Comparison of ENCODE assay signal across 18 cellular contexts in genomic region chr13:58542530-58542929, GRCh38.
DNase-seq lines count a peak whose midpoint lies in the region.
"Had no signal": no experiment of that assay in that cellular context is flagged by ENCODE, and none has a peak within 500 bp of the region (broad histone marks: within the 10 kb centered on the region; RNA-seq: fewer than 3 reads in every experiment).

No MANE protein-coding gene starts in this region.

- no peak overlapping the region for H3K27ac ChIP-seq in substantia nigra (ENCODE audit: low read depth, low read length, poor library complexity, severe bottlenecking)
- H3K27ac ChIP-seq: 22Rv1, GM23248, HL-60 had no signal

- peak; percentile 0 for DNase-seq in DMS53 (lab: John Stamatoyannopoulos, UW)
- no peak for DNase-seq in DMS53 treated with DMSO at 0.1 percent for 48 hours (lab: John Stamatoyannopoulos, UW; ENCODE audit: unreplicated experiment)
- peak; percentile 2 for DNase-seq in astrocyte of the hippocampus (ENCODE audit: low read depth, low spot score)
- DNase-seq in left kidney (ENCODE audit: low read depth, low spot score) = peak; percentile 46
- DNase-seq in ecto neural progenitor cell (ENCODE audit: low spot score) = no peak
- no peak for DNase-seq in stimulated activated naive CD4-positive, alpha-beta T cell (lab: John Stamatoyannopoulos, UW)
- no peak for DNase-seq in HuH-7 (ENCODE audit: low spot score)
- no peak for DNase-seq in substantia nigra (lab: John Stamatoyannopoulos, UW)
- DNase-seq: Calu3; CD4-positive, CD25-positive, alpha-beta regulatory T cell; DMS 273 treated with DMSO at 0.1 percent for 48 hours; DMS79 treated with DMSO at 0.1 percent for 48 hours; EL; GM23248; H9; Karpas-422 had no signal

Comparison
In these comparisons a context has a peak if more than half of its experiments do, and no peak if none do; other contexts are left out.
1. DNase-seq: peak in DMS53 (single experiment), astrocyte of the hippocampus (single experiment) and left kidney (single experiment); none in DMS53 treated with DMSO at 0.1 percent for 48 hours (single experiment), ecto neural progenitor cell (single experiment), stimulated activated naive CD4-positive, alpha-beta T cell (0 of 6), HuH-7 (single experiment) and substantia nigra (0 of 49).